11 cellular contexts compared by ENCODE assay signal in genomic region chr11:65651339-65651588, GRCh38. TPM values are rescaled to one million over a fixed set of nuclear protein-coding genes. Genes with fewer than 3 reads are reported as not detected.
DNase-seq lines count a peak whose midpoint lies in the region; ATAC-seq and TF ChIP-seq lines count a peak whose summit lies in the region.
"Had no signal": no experiment of that assay in that cellular context is flagged by ENCODE, and none has a peak within 500 bp of the region (broad histone marks: within the 10 kb centered on the region; RNA-seq: fewer than 3 reads in every experiment).

No MANE protein-coding gene starts in this region.

- peak overlapping the region; percentile 84 to 99 (median 96) for H3K27ac Mint-ChIP-seq in naive thymus-derived CD8-positive, alpha-beta T cell

- TF ChIP-seq CTCF in heart left ventricle (IDR thresholded peaks at IDR 0.05) (no peak), breast epithelium (IDR thresholded peaks at IDR 0.05) (no peak), mucosa of descending colon (IDR thresholded peaks at IDR 0.05) (no peak)

- H3K27me3 ChIP-seq in heart left ventricle = peaks cover 0 to 11% (median 0%) of the 10 kb centered on the region in 9 donors
- H3K27me3 ChIP-seq in breast epithelium = no peaks in the 10 kb centered on the region

- peaks cover 32 to 52% (median 46%) of the 10 kb centered on the region in 4 donors for H3K4me1 Mint-ChIP-seq in naive thymus-derived CD8-positive, alpha-beta T cell

- H3K27ac ChIP-seq in heart left ventricle (peak overlapping the region in 11 of 12 donors; percentile 92 to 99 (median 96)), breast epithelium (peak overlapping the region; percentile 89 to 95), urinary bladder (ENCODE audit: low read depth) (peak overlapping the region; percentile 92)

- H3K27me3 Mint-ChIP-seq in naive thymus-derived CD8-positive, alpha-beta T cell = peaks cover 0 to 2% (median 0%) of the 10 kb centered on the region in 5 donors

- peaks cover 8 to 70% (median 40%) of the 10 kb centered on the region in 12 donors for H3K4me1 ChIP-seq in heart left ventricle
- H3K4me1 ChIP-seq in breast epithelium = peaks cover 26 to 33% of the 10 kb centered on the region in 2 donors
- no peaks in the 10 kb centered on the region for H3K4me1 ChIP-seq in urinary bladder (ENCODE audit: insufficient read depth)
- peaks cover 28% of the 10 kb centered on the region for H3K4me1 ChIP-seq in mucosa of descending colon (ENCODE audit: low read depth)

- POLR2A ChIA-PET in naive thymus-derived CD8-positive, alpha-beta T cell (lab: Charles Lee) = interaction anchor here (2.4 to 34.7 kb wide), 4 partner anchors 11 to 208 kb away, joined by 9 to 1068 read pairs (median 74); partner anchors contain the start of genes MALAT1, MAP3K11, MUS81 and PCNX3

- H3K4me3 ChIP-seq in heart left ventricle (peak overlapping the region in 1 of 12 donors; percentile 65), breast epithelium (no peak overlapping the region), urinary bladder (ENCODE audit: low read depth, low read length) (no peak overlapping the region), mucosa of descending colon (no peak overlapping the region)

- ATAC-seq in heart left ventricle (no peak), left ventricle myocardium superior (no peak), GM19463 (IDR thresholded peaks at IDR 0.05; ENCODE audit: unreplicated experiment) (no peak), mucosa of descending colon (no peak)
- ATAC-seq in naive thymus-derived CD8-positive, alpha-beta T cell = no peak

- WGBS in heart left ventricle, 4 donors = 95 to 100% (median 96%) methylated on average over 3 of the region's 3 CpGs
- 93% methylated on average over 3 of the region's 3 CpGs for WGBS in urinary bladder

- H3K4me3 Mint-ChIP-seq in naive thymus-derived CD8-positive, alpha-beta T cell = peak overlapping the region; percentile 73 to 95 (median 84)

- H3K9me3 ChIP-seq in heart left ventricle (no peaks in the 10 kb centered on the region), breast epithelium (no peaks in the 10 kb centered on the region), mucosa of descending colon (no peaks in the 10 kb centered on the region)

- DNase-seq in heart left ventricle (peak in 2 of 5 donors; percentile 14 to 27), left ventricle myocardium superior (no peak), breast epithelium (ENCODE audit: low spot score in 2 of 2) (no peak), NOMO-1 treated with DMSO at 0.1 percent for 48 hours (lab: John Stamatoyannopoulos, UW; ENCODE audit: unreplicated experiment) (no peak), mucosa of descending colon (no peak)
- DNase-seq in naive thymus-derived CD8-positive, alpha-beta T cell = peak in 1 of 10 donors; percentile 58
- DNase-seq: cortex of kidney, NCI-H446 had no signal

- no peaks in the 10 kb centered on the region for H3K9me3 Mint-ChIP-seq in naive thymus-derived CD8-positive, alpha-beta T cell

- intact Hi-C loops in heart left ventricle (cut with DNase I) (no loop called here), left ventricle myocardium superior (cut with micrococcal nuclease) (no loop called here), breast epithelium (cut with DNase I; ENCODE audit: low total_unique reads) (no loop called here), mucosa of descending colon (cut with DNase I, micrococcal nuclease) (no loop called here)

- no peak for TF ChIP-seq POLR2A in heart left ventricle (IDR thresholded peaks at IDR 0.05)
- TF ChIP-seq POLR2A in breast epithelium (IDR thresholded peaks at IDR 0.05) = no peak

- peaks cover 0 to 62% (median 16%) of the 10 kb centered on the region in 3 donors for H3K36me3 Mint-ChIP-seq in naive thymus-derived CD8-positive, alpha-beta T cell

- H3K36me3 ChIP-seq in heart left ventricle (peaks cover 0 to 81% (median 65%) of the 10 kb centered on the region in 9 donors), breast epithelium (no peaks in the 10 kb centered on the region), urinary bladder (ENCODE audit: insufficient read depth) (peaks cover 3% of the 10 kb centered on the region), mucosa of descending colon (ENCODE audit: low read depth) (no peaks in the 10 kb centered on the region)

RNA-seq across cellular contexts. Expression of gene RELA, which starts 11.5 kb away (rescaled TPM):
- total RNA-seq in heart left ventricle = 10 to 100 TPM; 31.2 to 86.4 (median 42.3) TPM
- polyA plus RNA-seq in heart left ventricle = 10 to 100 TPM; 22.2 to 49.5 TPM
- 40.1 TPM for total RNA-seq in left ventricle myocardium superior
- 10 to 100 TPM; 45.0 to 57.7 (median 46.2) TPM for total RNA-seq in breast epithelium
- 100 to 1,000 TPM; 175 to 184 TPM for total RNA-seq in naive thymus-derived CD8-positive, alpha-beta T cell
- polyA plus RNA-seq in naive thymus-derived CD8-positive, alpha-beta T cell = 10 to 100 TPM; 38.4 to 69.8 (median 56.6) TPM
- total RNA-seq in urinary bladder = 18.5 TPM
- polyA plus RNA-seq in urinary bladder = 80.8 TPM
- total RNA-seq in mucosa of descending colon = 10 to 100 TPM; 69.1 to 89.6 (median 71.0) TPM

RNA-seq across cellular contexts. Expression of gene SIPA1, which starts 13.4 kb away (rescaled TPM):
- total RNA-seq in heart left ventricle (10 to 100 TPM; 17.0 to 63.3 (median 21.6) TPM), left ventricle myocardium superior (32.0 TPM), breast epithelium (10 to 100 TPM; 18.2 to 27.9 (median 25.5) TPM), urinary bladder (16.0 TPM), mucosa of descending colon (10 to 100 TPM; 23.2 to 52.5 (median 28.1) TPM)
- polyA plus RNA-seq in heart left ventricle (10 to 100 TPM; 26.5 to 35.5 TPM), urinary bladder (54.0 TPM)
- 100 to 1,000 TPM; 155 to 157 TPM for total RNA-seq in naive thymus-derived CD8-positive, alpha-beta T cell
- 100 to 1,000 TPM; 118 to 238 (median 140) TPM for polyA plus RNA-seq in naive thymus-derived CD8-positive, alpha-beta T cell

RNA-seq across cellular contexts. Expression of gene PCNX3, which starts 35.7 kb away (rescaled TPM):
- total RNA-seq in heart left ventricle = 10 to 100 TPM in 8 of 9 donors, 1 to 10 TPM in 1; 9.5 to 23.4 (median 15.4) TPM
- polyA plus RNA-seq in heart left ventricle = 10 to 100 TPM in 1 of 2 donors, 1 to 10 TPM in 1; 7.1 to 14.0 TPM
- 11.8 TPM for total RNA-seq in left ventricle myocardium superior
- 10 to 100 TPM; 13.4 to 21.0 (median 20.1) TPM for total RNA-seq in breast epithelium
- total RNA-seq in naive thymus-derived CD8-positive, alpha-beta T cell = 10 to 100 TPM; 57.4 to 64.2 TPM
- 1 to 10 TPM in 2 of 3 donors, under 1 TPM in 1; 0.96 to 6.5 (median 2.2) TPM for polyA plus RNA-seq in naive thymus-derived CD8-positive, alpha-beta T cell
- total RNA-seq in urinary bladder = 8.3 TPM
- 25.3 TPM for polyA plus RNA-seq in urinary bladder
- 10 to 100 TPM; 42.5 to 53.4 (median 47.5) TPM for total RNA-seq in mucosa of descending colon

RNA-seq across cellular contexts. Expression of gene MAP3K11, which starts 37.2 kb away (rescaled TPM):
- 10 to 100 TPM; 26.2 to 68.6 (median 31.4) TPM for total RNA-seq in heart left ventricle
- 10 to 100 TPM; 29.4 to 39.3 TPM for polyA plus RNA-seq in heart left ventricle
- 39.0 TPM for total RNA-seq in left ventricle myocardium superior
- total RNA-seq in breast epithelium = 10 to 100 TPM; 30.4 to 39.0 (median 36.7) TPM
- total RNA-seq in naive thymus-derived CD8-positive, alpha-beta T cell = 10 to 100 TPM; 61.6 to 66.3 TPM
- polyA plus RNA-seq in naive thymus-derived CD8-positive, alpha-beta T cell = 10 to 100 TPM in 2 of 3 donors, 1 to 10 TPM in 1; 8.7 to 20.5 (median 12.7) TPM
- total RNA-seq in urinary bladder = 20.6 TPM
- polyA plus RNA-seq in urinary bladder = 39.7 TPM
- 100 to 1,000 TPM in 1 of 3 donors, 10 to 100 TPM in 2; 81.6 to 109 (median 95.7) TPM for total RNA-seq in mucosa of descending colon

RNA-seq across cellular contexts. Expression of gene KCNK7, which starts 55.7 kb away (rescaled TPM):
- under 1 TPM in 7 of 9 donors, not detected in 2; 0.18 to 0.75 (median 0.41) TPM for total RNA-seq in heart left ventricle
- 1 to 10 TPM in 1 of 2 donors, under 1 TPM in 1; 0.42 to 1.6 TPM for polyA plus RNA-seq in heart left ventricle
- total RNA-seq in left ventricle myocardium superior = 0.94 TPM
- total RNA-seq in breast epithelium = 1 to 10 TPM in 1 of 3 donors, under 1 TPM in 2; 0.33 to 2.2 (median 0.80) TPM
- 1 to 10 TPM; 2.4 to 5.0 TPM for total RNA-seq in naive thymus-derived CD8-positive, alpha-beta T cell
- under 1 TPM in 1 of 3 donors, not detected in 2; 0.34 TPM for polyA plus RNA-seq in naive thymus-derived CD8-positive, alpha-beta T cell
- 0.63 TPM for total RNA-seq in urinary bladder
- 1.2 TPM for polyA plus RNA-seq in urinary bladder
- 1 to 10 TPM in 2 of 3 donors, under 1 TPM in 1; 0.49 to 1.7 (median 1.5) TPM for total RNA-seq in mucosa of descending colon
- total RNA-seq: kidney epithelial cell had no signal
